1 cellular context compared by ENCODE assay signal in genomic region chr2:112680666-112681101, GRCh38.
TF ChIP-seq lines count a peak whose summit lies in the region.

No MANE protein-coding gene starts in this region.

TF ChIP-seq in HepG2, 621 proteins besides CTCF, POLR2A, EP300 and RAD21 (continues in another document):
- TF ChIP-seq TOE1 (CRISPR knock-in tag; IDR thresholded peaks at IDR 0.05) (no peak), ERF (CRISPR knock-in tag; IDR thresholded peaks at IDR 0.05) (0 out of 2 replicates have a peak, but pooled peaks have one; percentile 27), ZNF773 (CRISPR knock-in tag; IDR thresholded peaks at IDR 0.05; ENCODE audit: borderline replicate concordance) (no peak), AHDC1 (CRISPR knock-in tag; IDR thresholded peaks at IDR 0.05; ENCODE audit: borderline replicate concordance) (no peak), TEAD3 (CRISPR knock-in tag; optimal IDR thresholded peaks at IDR 0.05; ENCODE audit: borderline replicate concordance) (peak; percentile 1), ELF3 (CRISPR knock-in tag; IDR thresholded peaks at IDR 0.05) (no peak), ZNF138 (CRISPR knock-in tag; IDR thresholded peaks at IDR 0.05; ENCODE audit: low read depth) (no peak), RORA (CRISPR knock-in tag; IDR thresholded peaks at IDR 0.05) (no peak), MAF1 (CRISPR knock-in tag; IDR thresholded peaks at IDR 0.05; ENCODE audit: borderline replicate concordance) (no peak), SNAPC4 (CRISPR knock-in tag; IDR thresholded peaks at IDR 0.05) (no peak), STAG1 (CRISPR knock-in tag; IDR thresholded peaks at IDR 0.05) (no peak), ZNF24 (IDR thresholded peaks at IDR 0.05) (no peak), SUZ12 (IDR thresholded peaks at IDR 0.05; ENCODE audit: low read depth, low read length) (no peak), GPN1 (CRISPR knock-in tag; IDR thresholded peaks at IDR 0.05; ENCODE audit: borderline replicate concordance) (no peak), RFX1 (IDR thresholded peaks at IDR 0.05) (no peak), PPARG (CRISPR knock-in tag; conservative IDR thresholded peaks at IDR 0.05) (no peak), LCORL (IDR thresholded peaks at IDR 0.05) (no peak), LCORL (CRISPR knock-in tag; IDR thresholded peaks at IDR 0.05) (peak; percentile 32; the same call in 1 of the 2 replicates), FOXM1 (CRISPR knock-in tag; IDR thresholded peaks at IDR 0.05) (no peak), ZNF501 (CRISPR knock-in tag; IDR thresholded peaks at IDR 0.05) (0 out of 2 replicates have a peak, but pooled peaks have one; percentile 34)
- TF ChIP-seq, protein P1, sequence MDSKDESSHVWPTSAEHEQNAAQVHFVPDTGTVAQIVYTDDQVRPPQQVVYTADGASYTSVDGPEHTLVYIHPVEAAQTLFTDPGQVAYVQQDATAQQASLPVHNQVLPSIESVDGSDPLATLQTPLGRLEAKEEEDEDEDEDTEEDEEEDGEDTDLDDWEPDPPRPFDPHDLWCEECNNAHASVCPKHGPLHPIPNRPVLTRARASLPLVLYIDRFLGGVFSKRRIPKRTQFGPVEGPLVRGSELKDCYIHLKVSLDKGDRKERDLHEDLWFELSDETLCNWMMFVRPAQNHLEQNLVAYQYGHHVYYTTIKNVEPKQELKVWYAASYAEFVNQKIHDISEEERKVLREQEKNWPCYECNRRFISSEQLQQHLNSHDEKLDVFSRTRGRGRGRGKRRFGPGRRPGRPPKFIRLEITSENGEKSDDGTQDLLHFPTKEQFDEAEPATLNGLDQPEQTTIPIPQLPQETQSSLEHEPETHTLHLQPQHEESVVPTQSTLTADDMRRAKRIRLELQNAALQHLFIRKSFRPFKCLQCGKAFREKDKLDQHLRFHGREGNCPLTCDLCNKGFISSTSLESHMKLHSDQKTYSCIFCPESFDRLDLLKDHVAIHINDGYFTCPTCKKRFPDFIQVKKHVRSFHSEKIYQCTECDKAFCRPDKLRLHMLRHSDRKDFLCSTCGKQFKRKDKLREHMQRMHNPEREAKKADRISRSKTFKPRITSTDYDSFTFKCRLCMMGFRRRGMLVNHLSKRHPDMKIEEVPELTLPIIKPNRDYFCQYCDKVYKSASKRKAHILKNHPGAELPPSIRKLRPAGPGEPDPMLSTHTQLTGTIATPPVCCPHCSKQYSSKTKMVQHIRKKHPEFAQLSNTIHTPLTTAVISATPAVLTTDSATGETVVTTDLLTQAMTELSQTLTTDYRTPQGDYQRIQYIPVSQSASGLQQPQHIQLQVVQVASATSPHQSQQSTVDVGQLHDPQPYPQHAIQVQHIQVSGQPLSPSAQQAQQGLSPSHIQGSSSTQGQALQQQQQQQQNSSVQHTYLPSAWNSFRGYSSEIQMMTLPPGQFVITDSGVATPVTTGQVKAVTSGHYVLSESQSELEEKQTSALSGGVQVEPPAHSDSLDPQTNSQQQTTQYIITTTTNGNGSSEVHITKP (CRISPR knock-in tag; IDR thresholded peaks at IDR 0.05; ENCODE audit: low read depth) = peak; percentile 84
- TF ChIP-seq, protein P2, sequence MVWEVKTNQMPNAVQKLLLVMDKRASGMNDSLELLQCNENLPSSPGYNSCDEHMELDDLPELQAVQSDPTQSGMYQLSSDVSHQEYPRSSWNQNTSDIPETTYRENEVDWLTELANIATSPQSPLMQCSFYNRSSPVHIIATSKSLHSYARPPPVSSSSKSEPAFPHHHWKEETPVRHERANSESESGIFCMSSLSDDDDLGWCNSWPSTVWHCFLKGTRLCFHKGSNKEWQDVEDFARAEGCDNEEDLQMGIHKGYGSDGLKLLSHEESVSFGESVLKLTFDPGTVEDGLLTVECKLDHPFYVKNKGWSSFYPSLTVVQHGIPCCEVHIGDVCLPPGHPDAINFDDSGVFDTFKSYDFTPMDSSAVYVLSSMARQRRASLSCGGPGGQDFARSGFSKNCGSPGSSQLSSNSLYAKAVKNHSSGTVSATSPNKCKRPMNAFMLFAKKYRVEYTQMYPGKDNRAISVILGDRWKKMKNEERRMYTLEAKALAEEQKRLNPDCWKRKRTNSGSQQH (CRISPR knock-in tag; IDR thresholded peaks at IDR 0.05; ENCODE audit: low read depth) = no peak
- TF ChIP-seq, protein P3, sequence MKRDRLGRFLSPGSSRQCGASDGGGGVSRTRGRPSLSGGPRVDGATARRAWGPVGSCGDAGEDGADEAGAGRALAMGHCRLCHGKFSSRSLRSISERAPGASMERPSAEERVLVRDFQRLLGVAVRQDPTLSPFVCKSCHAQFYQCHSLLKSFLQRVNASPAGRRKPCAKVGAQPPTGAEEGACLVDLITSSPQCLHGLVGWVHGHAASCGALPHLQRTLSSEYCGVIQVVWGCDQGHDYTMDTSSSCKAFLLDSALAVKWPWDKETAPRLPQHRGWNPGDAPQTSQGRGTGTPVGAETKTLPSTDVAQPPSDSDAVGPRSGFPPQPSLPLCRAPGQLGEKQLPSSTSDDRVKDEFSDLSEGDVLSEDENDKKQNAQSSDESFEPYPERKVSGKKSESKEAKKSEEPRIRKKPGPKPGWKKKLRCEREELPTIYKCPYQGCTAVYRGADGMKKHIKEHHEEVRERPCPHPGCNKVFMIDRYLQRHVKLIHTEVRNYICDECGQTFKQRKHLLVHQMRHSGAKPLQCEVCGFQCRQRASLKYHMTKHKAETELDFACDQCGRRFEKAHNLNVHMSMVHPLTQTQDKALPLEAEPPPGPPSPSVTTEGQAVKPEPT (CRISPR knock-in tag; IDR thresholded peaks at IDR 0.05; ENCODE audit: low read depth) = no peak
- TF ChIP-seq, protein P4, sequence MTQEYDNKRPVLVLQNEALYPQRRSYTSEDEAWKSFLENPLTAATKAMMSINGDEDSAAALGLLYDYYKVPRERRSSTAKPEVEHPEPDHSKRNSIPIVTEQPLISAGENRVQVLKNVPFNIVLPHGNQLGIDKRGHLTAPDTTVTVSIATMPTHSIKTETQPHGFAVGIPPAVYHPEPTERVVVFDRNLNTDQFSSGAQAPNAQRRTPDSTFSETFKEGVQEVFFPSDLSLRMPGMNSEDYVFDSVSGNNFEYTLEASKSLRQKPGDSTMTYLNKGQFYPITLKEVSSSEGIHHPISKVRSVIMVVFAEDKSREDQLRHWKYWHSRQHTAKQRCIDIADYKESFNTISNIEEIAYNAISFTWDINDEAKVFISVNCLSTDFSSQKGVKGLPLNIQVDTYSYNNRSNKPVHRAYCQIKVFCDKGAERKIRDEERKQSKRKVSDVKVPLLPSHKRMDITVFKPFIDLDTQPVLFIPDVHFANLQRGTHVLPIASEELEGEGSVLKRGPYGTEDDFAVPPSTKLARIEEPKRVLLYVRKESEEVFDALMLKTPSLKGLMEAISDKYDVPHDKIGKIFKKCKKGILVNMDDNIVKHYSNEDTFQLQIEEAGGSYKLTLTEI (CRISPR knock-in tag; conservative IDR thresholded peaks at IDR 0.05) = no peak
- TF ChIP-seq, protein P5, sequence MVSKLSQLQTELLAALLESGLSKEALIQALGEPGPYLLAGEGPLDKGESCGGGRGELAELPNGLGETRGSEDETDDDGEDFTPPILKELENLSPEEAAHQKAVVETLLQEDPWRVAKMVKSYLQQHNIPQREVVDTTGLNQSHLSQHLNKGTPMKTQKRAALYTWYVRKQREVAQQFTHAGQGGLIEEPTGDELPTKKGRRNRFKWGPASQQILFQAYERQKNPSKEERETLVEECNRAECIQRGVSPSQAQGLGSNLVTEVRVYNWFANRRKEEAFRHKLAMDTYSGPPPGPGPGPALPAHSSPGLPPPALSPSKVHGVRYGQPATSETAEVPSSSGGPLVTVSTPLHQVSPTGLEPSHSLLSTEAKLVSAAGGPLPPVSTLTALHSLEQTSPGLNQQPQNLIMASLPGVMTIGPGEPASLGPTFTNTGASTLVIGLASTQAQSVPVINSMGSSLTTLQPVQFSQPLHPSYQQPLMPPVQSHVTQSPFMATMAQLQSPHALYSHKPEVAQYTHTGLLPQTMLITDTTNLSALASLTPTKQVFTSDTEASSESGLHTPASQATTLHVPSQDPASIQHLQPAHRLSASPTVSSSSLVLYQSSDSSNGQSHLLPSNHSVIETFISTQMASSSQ (IDR thresholded peaks at IDR 0.05; ENCODE audit: low read depth) = no peak
- TF ChIP-seq, protein P5 (CRISPR knock-in tag; IDR thresholded peaks at IDR 0.05; ENCODE audit: borderline replicate concordance) = no peak
- TF ChIP-seq, protein P6, sequence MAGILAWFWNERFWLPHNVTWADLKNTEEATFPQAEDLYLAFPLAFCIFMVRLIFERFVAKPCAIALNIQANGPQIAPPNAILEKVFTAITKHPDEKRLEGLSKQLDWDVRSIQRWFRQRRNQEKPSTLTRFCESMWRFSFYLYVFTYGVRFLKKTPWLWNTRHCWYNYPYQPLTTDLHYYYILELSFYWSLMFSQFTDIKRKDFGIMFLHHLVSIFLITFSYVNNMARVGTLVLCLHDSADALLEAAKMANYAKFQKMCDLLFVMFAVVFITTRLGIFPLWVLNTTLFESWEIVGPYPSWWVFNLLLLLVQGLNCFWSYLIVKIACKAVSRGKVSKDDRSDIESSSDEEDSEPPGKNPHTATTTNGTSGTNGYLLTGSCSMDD (CRISPR knock-in tag; IDR thresholded peaks at IDR 0.05) = no peak
